Comparison of ENCODE assay signal across 22 cellular contexts in the genomic region with DNA sequence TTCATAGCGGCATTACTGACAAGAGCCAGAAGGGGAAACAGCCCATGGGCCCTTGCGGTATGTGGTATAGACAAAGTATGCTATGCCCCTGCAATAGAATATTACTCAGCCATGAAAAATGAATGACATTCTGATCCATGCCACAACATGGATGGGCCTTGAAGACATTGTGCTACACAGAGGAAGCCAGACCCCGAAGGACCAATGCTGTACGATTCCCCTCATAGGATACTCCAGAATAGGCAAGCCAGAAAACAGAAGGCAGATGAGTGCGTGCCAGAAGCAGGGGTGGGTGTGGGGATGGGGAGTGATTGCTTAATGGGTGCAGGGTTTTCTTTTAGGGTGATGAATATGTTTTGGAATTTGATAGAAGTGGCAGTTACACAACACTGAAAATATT.
DNase-seq lines count a peak whose midpoint lies in the region; ATAC-seq and TF ChIP-seq lines count a peak whose summit lies in the region.
"Had no signal": no experiment of that assay in that cellular context is flagged by ENCODE, and none has a peak within 500 bp of the region (broad histone marks: within the 10 kb centered on the region; RNA-seq: fewer than 3 reads in every experiment).

No MANE protein-coding gene starts in this region.

- H3K4me3 Mint-ChIP-seq in brain: peak overlapping the region in 1 of 5 experiments; percentile 42
- H3K4me3 Mint-ChIP-seq: CD4-positive, alpha-beta memory T cell had no signal

- in situ Hi-C loops in GM13977 (cut with MboI; ENCODE audit: low pct_unique_long_range_greater_than_20kb, low sequenced_read_pairs, unreplicated experiment): no loop called here

- DNase-seq in islet precursor cell (peak; percentile 16), ureter (ENCODE audit: low spot score) (peak; percentile 39), GM13977 (ENCODE audit: low spot score) (no peak)
- DNase-seq: C1 segment of cervical spinal cord; CD4-positive, alpha-beta memory T cell; COR-L47; Karpas-422; NCI-H1092; NCI-H1417 treated with DMSO at 0.1 percent for 48 hours; NCI-H1694 treated with DMSO at 0.1 percent for 48 hours; NCI-H2081; NCI-H2227 treated with DMSO at 0.1 percent for 48 hours; NCI-H526 treated with DMSO at 0.1 percent for 48 hours; SIG-M5 had no signal

- H3K27me3 Mint-ChIP-seq in brain: no peaks in the 10 kb centered on the region

- peaks cover 69% of the 10 kb centered on the region for H3K4me1 Mint-ChIP-seq in brain
- H3K4me1 Mint-ChIP-seq: CD4-positive, alpha-beta memory T cell had no signal

- H3K36me3 Mint-ChIP-seq in brain: no peaks in the 10 kb centered on the region
- H3K36me3 Mint-ChIP-seq: CD4-positive, alpha-beta memory T cell had no signal

- H3K27ac Mint-ChIP-seq in brain: peak overlapping the region in 3 of 5 experiments; percentile 13 to 75 (median 63)
- H3K27ac Mint-ChIP-seq: CD4-positive, alpha-beta memory T cell had no signal

- no peaks in the 10 kb centered on the region for H3K9me3 ChIP-seq in HEK293 (ENCODE audit: control insufficient read depth, insufficient read depth, low read depth, low read length)

- no peaks in the 10 kb centered on the region for H3K4me1 ChIP-seq in HEK293 (ENCODE audit: control insufficient read depth, insufficient read depth, low read length)

- no peaks in the 10 kb centered on the region for H3K36me3 ChIP-seq in HEK293 (ENCODE audit: control insufficient read depth in 2 of 2, insufficient read depth in 1 of 2, low read length in 2 of 2)

- CTCF ChIA-PET in HEK293 (lab: Yijun Ruan, JAX): no interaction called here

- H3K9me3 Mint-ChIP-seq in brain: peaks cover 0 to 3% (median 0%) of the 10 kb centered on the region in 5 experiments

- TF ChIP-seq CTCF in HEK293 (tag by site-specific recombination; IDR thresholded peaks at IDR 0.05) (no peak), brain (conservative IDR thresholded peaks at IDR 0.05) (no peak), GM13977 (IDR thresholded peaks at IDR 0.05; ENCODE audit: extremely low read depth, insufficient read depth, missing control alignments) (no peak)

- POLR2A ChIA-PET in HEK293 (lab: Yijun Ruan, JAX): no interaction called here

- no peak overlapping the region for H3K4me3 ChIP-seq in HEK293 (ENCODE audit: low read depth, low read length)
- H3K4me3 ChIP-seq: GM12878, SK-N-MC had no signal

- H3K27ac ChIP-seq in HEK293 (ENCODE audit: extremely low read depth, low read depth, low read length): no peak overlapping the region
- H3K27ac ChIP-seq: RWPE1, SK-N-MC had no signal

- ATAC-seq in GM18873 (IDR thresholded peaks at IDR 0.05; ENCODE audit: low FRiP score, unreplicated experiment) (no peak), GM21717 (IDR thresholded peaks at IDR 0.05; ENCODE audit: unreplicated experiment) (no peak)
- ATAC-seq: GM12878, Panc1 had no signal

TF ChIP-seq in HEK293, 187 proteins besides CTCF, POLR2A, EP300 and RAD21:
- no peak for TF ChIP-seq ZNF18 (tag by site-specific recombination; IDR thresholded peaks at IDR 0.05)
- peak; percentile 89 for TF ChIP-seq ZNF146 (tag by site-specific recombination; IDR thresholded peaks at IDR 0.05)
- TF ChIP-seq ZNF324 (tag by site-specific recombination; IDR thresholded peaks at IDR 0.05): no peak
